15 cellular contexts compared by ENCODE assay signal in genomic region chr2:150169230-150169629, GRCh38.
DNase-seq lines count a peak whose midpoint lies in the region; ATAC-seq and TF ChIP-seq lines count a peak whose summit lies in the region.
"Had no signal": no experiment of that assay in that cellular context is flagged by ENCODE, and none has a peak within 500 bp of the region (broad histone marks: within the 10 kb centered on the region; RNA-seq: fewer than 3 reads in every experiment).

No MANE protein-coding gene starts in this region.

- no peaks in the 10 kb centered on the region for H3K36me3 Mint-ChIP-seq in CD8-positive, alpha-beta memory T cell
- H3K36me3 Mint-ChIP-seq: activated naive CD4-positive, alpha-beta T cell treated with anti-CD3 and anti-CD28 coated beads, Interleukin-2, amount 10 ng/mL, durations not matched to agents 7 days and 5 days had no signal

- POLR2A ChIA-PET in IMR-90 (lab: Charles Lee; ENCODE audit: unreplicated experiment), result no interaction called here
- POLR2A ChIA-PET in CD8-positive, alpha-beta memory T cell (lab: Charles Lee), result no interaction called here

- no peak overlapping the region for H3K4me3 Mint-ChIP-seq in CD8-positive, alpha-beta memory T cell
- H3K4me3 Mint-ChIP-seq: activated naive CD4-positive, alpha-beta T cell treated with anti-CD3 and anti-CD28 coated beads, Interleukin-2, amount 10 ng/mL, durations not matched to agents 7 days and 5 days; GM23338; T-helper 1 cell treated with Interleukin-12 subunit alpha and Interleukin-12 subunit beta and Interleukin-4 antibody, amounts not matched to agents 30 μg/mL and 1 μg/mL, for 36 hours had no signal

- intact Hi-C loops in IMR-90 (cut with micrococcal nuclease), result no loop called here
- intact Hi-C loops in left lung (cut with DNase I), result no loop called here

- no peak overlapping the region for H4K8ac ChIP-seq in IMR-90 (ENCODE audit: low read depth in 2 of 2, low read length in 2 of 2)

- H3K36me3 ChIP-seq in IMR-90 (ENCODE audit: control insufficient read depth, insufficient read depth, low read length) (no peaks in the 10 kb centered on the region), left lung (no peaks in the 10 kb centered on the region)
- no peaks in the 10 kb centered on the region for H3K36me3 ChIP-seq in CD8-positive, alpha-beta memory T cell (ENCODE audit: insufficient read depth, low read length)

- peak overlapping the region; percentile 13 for H2BK5ac ChIP-seq in IMR-90 (ENCODE audit: low read depth, low read length, poor library complexity, severe bottlenecking)

- in situ Hi-C loops in IMR-90 (cut with MboI; ENCODE audit: low sequenced_read_pairs), result no loop called here

- BruUV-seq in IMR-90 (replicated peaks; lab: Mats Ljungman, UMichigan), result no TSS peak

- H3K4me1 ChIP-seq in IMR-90 (ENCODE audit: control insufficient read depth, insufficient read depth, low read length) (peaks cover 5% of the 10 kb centered on the region; the same call in 1 of the 2 replicates), left lung (peaks cover 4 to 19% of the 10 kb centered on the region in 2 donors)
- no peaks in the 10 kb centered on the region for H3K4me1 ChIP-seq in CD8-positive, alpha-beta memory T cell (ENCODE audit: insufficient read depth, low read length)

- no peaks in the 10 kb centered on the region for H3K27me3 Mint-ChIP-seq in CD8-positive, alpha-beta memory T cell
- H3K27me3 Mint-ChIP-seq: activated naive CD4-positive, alpha-beta T cell treated with anti-CD3 and anti-CD28 coated beads, Interleukin-2, amount 10 ng/mL, durations not matched to agents 7 days and 5 days had no signal

- 0 out of 2 replicates have a peak overlapping the region, but pooled peaks have one; percentile 63 for H4K5ac ChIP-seq in IMR-90 (ENCODE audit: low read depth, low read length)

- peak overlapping the region; percentile 92; the same call in 1 of the 2 replicates for H3K18ac ChIP-seq in IMR-90 (ENCODE audit: low read depth, low read length)

- H2AFZ ChIP-seq in IMR-90 (replicated peaks; ENCODE audit: low read length, poor library complexity), result no peak overlapping the region
- H2AFZ ChIP-seq: GM23338 had no signal

- no peak overlapping the region for H3K27ac ChIP-seq in IMR-90 (ENCODE audit: insufficient read depth, low read length)
- peak overlapping the region; percentile 49 to 61 for H3K27ac ChIP-seq in coronary artery
- peak overlapping the region in 1 of 2 donors; percentile 3 for H3K27ac ChIP-seq in left lung
- H3K27ac ChIP-seq in CD8-positive, alpha-beta memory T cell (ENCODE audit: low read depth, low read length), result no peak overlapping the region

- CTCF ChIA-PET in IMR-90 (lab: Yijun Ruan, JAX), result no interaction called here
- CTCF ChIA-PET in CD8-positive, alpha-beta memory T cell (lab: Charles Lee), result no interaction called here

- no peak overlapping the region for H3K23ac ChIP-seq in IMR-90 (ENCODE audit: low read depth, low read length)

- H3K9me1 ChIP-seq in IMR-90 (ENCODE audit: insufficient read depth, low read length), result no peaks in the 10 kb centered on the region

- no peak overlapping the region for H3K4me3 ChIP-seq in IMR-90 (ENCODE audit: insufficient read depth, low read depth, low read length)
- no peak overlapping the region for H3K4me3 ChIP-seq in coronary artery
- no peak overlapping the region for H3K4me3 ChIP-seq in left lung
- no peak overlapping the region for H3K4me3 ChIP-seq in CD8-positive, alpha-beta memory T cell (ENCODE audit: low read length)
- H3K4me3 ChIP-seq: GM23338, K562 had no signal

- peak overlapping the region; percentile 32; the same call in 1 of the 2 replicates for H2BK120ac ChIP-seq in IMR-90 (ENCODE audit: low read depth, low read length)

- ATAC-seq in IMR-90 (ENCODE audit: low read depth) (peak; percentile 60), left lung (peak; percentile 59), HG03039 (IDR thresholded peaks at IDR 0.05; ENCODE audit: unreplicated experiment) (no peak)
- ATAC-seq: GM23338, K562 had no signal

- TF ChIP-seq CTCF in IMR-90 (conservative IDR thresholded peaks at IDR 0.05; ENCODE audit: low read depth, low read length), result no peak
- no peak for TF ChIP-seq CTCF in coronary artery (IDR thresholded peaks at IDR 0.05)
- no peak for TF ChIP-seq CTCF in left lung (IDR thresholded peaks at IDR 0.05)

- 0 out of 2 replicates have a peak overlapping the region, but pooled peaks have one; percentile 40 for H2AK5ac ChIP-seq in IMR-90 (ENCODE audit: low read depth, low read length)

- no peak overlapping the region for H3K27ac Mint-ChIP-seq in CD8-positive, alpha-beta memory T cell
- H3K27ac Mint-ChIP-seq: activated naive CD4-positive, alpha-beta T cell treated with anti-CD3 and anti-CD28 coated beads, Interleukin-2, amount 10 ng/mL, durations not matched to agents 7 days and 5 days; GM23338; T-helper 1 cell treated with Interleukin-12 subunit alpha and Interleukin-12 subunit beta and Interleukin-4 antibody, amounts not matched to agents 30 μg/mL and 1 μg/mL, for 36 hours had no signal

- H3K9me3 Mint-ChIP-seq in CD8-positive, alpha-beta memory T cell, result peaks cover 0 to 14% (median 0%) of the 10 kb centered on the region in 5 donors
- H3K9me3 Mint-ChIP-seq: T-helper 1 cell treated with Interleukin-12 subunit alpha and Interleukin-12 subunit beta and Interleukin-4 antibody, amounts not matched to agents 30 μg/mL and 1 μg/mL, for 36 hours had no signal

- no peak overlapping the region for H2AK9ac ChIP-seq in IMR-90 (replicated peaks; ENCODE audit: low read depth, low read length, poor library complexity)

- no peaks in the 10 kb centered on the region for H3K4me1 Mint-ChIP-seq in CD8-positive, alpha-beta memory T cell
- H3K4me1 Mint-ChIP-seq: activated naive CD4-positive, alpha-beta T cell treated with anti-CD3 and anti-CD28 coated beads, Interleukin-2, amount 10 ng/mL, durations not matched to agents 7 days and 5 days had no signal

- no peak overlapping the region for H3K56ac ChIP-seq in IMR-90 (ENCODE audit: extremely low read depth, insufficient read depth, low read length)

- dilution Hi-C loops in IMR-90 (cut with HindIII; ENCODE audit: low sequenced_read_pairs, unreplicated experiment), result no loop called here

- no peaks in the 10 kb centered on the region for H3K27me3 ChIP-seq in IMR-90 (ENCODE audit: control insufficient read depth, insufficient read depth, low read length)
- no peaks in the 10 kb centered on the region for H3K27me3 ChIP-seq in left lung
- H3K27me3 ChIP-seq in CD8-positive, alpha-beta memory T cell (ENCODE audit: insufficient read depth, low read length, poor library complexity, severe bottlenecking), result no peaks in the 10 kb centered on the region

- no peak overlapping the region for H4K91ac ChIP-seq in IMR-90 (ENCODE audit: insufficient read depth, low read depth, low read length)

- no peak overlapping the region for H3K9ac ChIP-seq in IMR-90 (ENCODE audit: low read depth, low read length)

- no peaks in the 10 kb centered on the region for H4K20me1 ChIP-seq in IMR-90 (ENCODE audit: insufficient read depth, low read length)

- no peak overlapping the region for H3K4ac ChIP-seq in IMR-90 (ENCODE audit: low read depth, low read length)

- H2BK15ac ChIP-seq in IMR-90 (ENCODE audit: low read depth, low read length), result peak overlapping the region; percentile 30; the same call in 1 of the 3 replicates

- no peak overlapping the region for H3K4me2 ChIP-seq in IMR-90 (ENCODE audit: low read depth, low read length)
- H3K4me2 ChIP-seq: GM23338 had no signal

- TF ChIP-seq RAD21 in IMR-90 (IDR thresholded peaks at IDR 0.05; ENCODE audit: low read length), result no peak

- H3K14ac ChIP-seq in IMR-90 (replicated peaks; ENCODE audit: low read depth, low read length), result no peak overlapping the region

- no peaks in the 10 kb centered on the region for H3K79me1 ChIP-seq in IMR-90 (ENCODE audit: low read depth in 1 of 2, low read length in 2 of 2)

- no peak for TF ChIP-seq POLR2A in IMR-90 (IDR thresholded peaks at IDR 0.05; ENCODE audit: low read depth, low read length)

- H3K9me3 ChIP-seq in IMR-90 (ENCODE audit: control insufficient read depth, insufficient read depth, low read length) (no peaks in the 10 kb centered on the region), left lung (peaks cover 0 to 18% of the 10 kb centered on the region in 2 donors)
- no peaks in the 10 kb centered on the region for H3K9me3 ChIP-seq in CD8-positive, alpha-beta memory T cell (ENCODE audit: low read length)

- H2BK20ac ChIP-seq in IMR-90 (ENCODE audit: low read depth, low read length), result no peak overlapping the region

- DNase-seq in IMR-90, result peak; percentile 54
- peak; percentile 79 for DNase-seq in coronary artery (ENCODE audit: low spot score)
- no peak for DNase-seq in left lung
- peak; percentile 93 for DNase-seq in stromal cell of bone marrow (ENCODE audit: low read depth)
- DNase-seq in NCI-H1105 (lab: John Stamatoyannopoulos, UW), result no peak
- DNase-seq in CD8-positive, alpha-beta memory T cell, result no peak
- DNase-seq in NCI-H2227 treated with DMSO at 0.1 percent for 48 hours (lab: John Stamatoyannopoulos, UW), result no peak
- DNase-seq: activated naive CD4-positive, alpha-beta T cell treated with anti-CD3 and anti-CD28 coated beads, Interleukin-2, amount 10 ng/mL, durations not matched to agents 7 days and 5 days; effector CD4-positive, alpha-beta T cell; NCI-H2081; stimulated activated CD4-positive, alpha-beta T cell treated with anti-CD3 and anti-CD28 coated beads, Interleukin-15, amount 100 ng/mL, for 24 hours had no signal

TF ChIP-seq in IMR-90, 13 proteins besides CTCF, POLR2A, EP300 and RAD21:
- no peak for TF ChIP-seq CEBPB (IDR thresholded peaks at IDR 0.05; ENCODE audit: low read depth, low read length)
- TF ChIP-seq, protein P1, sequence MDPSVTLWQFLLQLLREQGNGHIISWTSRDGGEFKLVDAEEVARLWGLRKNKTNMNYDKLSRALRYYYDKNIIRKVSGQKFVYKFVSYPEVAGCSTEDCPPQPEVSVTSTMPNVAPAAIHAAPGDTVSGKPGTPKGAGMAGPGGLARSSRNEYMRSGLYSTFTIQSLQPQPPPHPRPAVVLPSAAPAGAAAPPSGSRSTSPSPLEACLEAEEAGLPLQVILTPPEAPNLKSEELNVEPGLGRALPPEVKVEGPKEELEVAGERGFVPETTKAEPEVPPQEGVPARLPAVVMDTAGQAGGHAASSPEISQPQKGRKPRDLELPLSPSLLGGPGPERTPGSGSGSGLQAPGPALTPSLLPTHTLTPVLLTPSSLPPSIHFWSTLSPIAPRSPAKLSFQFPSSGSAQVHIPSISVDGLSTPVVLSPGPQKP (IDR thresholded peaks at IDR 0.05; ENCODE audit: borderline replicate concordance, low read depth, low read length), result no peak
- TF ChIP-seq MXI1 (IDR thresholded peaks at IDR 0.05; ENCODE audit: borderline replicate concordance, low read depth, low read length), result no peak
- no peak for TF ChIP-seq CHD1 (IDR thresholded peaks at IDR 0.05; ENCODE audit: low read depth, low read length)
- TF ChIP-seq MAZ (IDR thresholded peaks at IDR 0.05; ENCODE audit: borderline replicate concordance, low read depth, low read length), result no peak
- no peak for TF ChIP-seq RFX5 (IDR thresholded peaks at IDR 0.05; ENCODE audit: low read depth, low read length)
- TF ChIP-seq BHLHE40 (IDR thresholded peaks at IDR 0.05; ENCODE audit: low read depth, low read length), result no peak

Comparison
In these comparisons a context has a peak if more than half of its experiments do, and no peak if none do; other contexts are left out.
1. DNase-seq: peak in IMR-90 (single experiment), coronary artery (single experiment) and stromal cell of bone marrow (single experiment); none in left lung (0 of 2), NCI-H1105 (single experiment), CD8-positive, alpha-beta memory T cell (0 of 5) and NCI-H2227 treated with DMSO at 0.1 percent for 48 hours (single experiment).
2. H3K27ac ChIP-seq: peak in coronary artery (2 of 2); none in IMR-90 (single experiment) and CD8-positive, alpha-beta memory T cell (single experiment).